ENCODE assay signal across 25 cellular contexts in the genomic region with DNA sequence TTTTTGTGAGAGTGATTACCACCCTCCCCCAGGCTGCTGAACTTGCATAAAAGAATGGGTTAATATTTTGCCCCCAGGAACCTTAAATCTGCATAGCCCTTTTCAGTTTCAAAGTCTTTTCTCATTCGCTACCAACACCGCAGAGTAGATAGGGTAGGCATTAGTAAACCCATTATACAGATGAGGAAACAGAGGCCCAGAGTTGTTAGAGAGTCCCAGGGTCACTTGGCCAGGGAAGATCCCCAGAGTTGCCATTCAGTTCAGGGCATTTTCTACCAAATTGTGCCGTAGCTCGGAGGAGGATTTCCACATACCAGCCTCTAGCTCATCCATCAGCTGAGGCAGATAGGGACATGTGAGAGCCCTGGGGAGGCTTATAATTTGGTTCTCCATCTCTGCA. TPM values are rescaled to one million over a fixed set of nuclear protein-coding genes. Genes with fewer than 3 reads are reported as not detected.
A peak's percentile ranks its signal among the peaks of the same experiment; 100 is the strongest.
DNase-seq lines count a peak whose midpoint lies in the region; ATAC-seq, FAIRE-seq and TF ChIP-seq lines count a peak whose summit lies in the region.
"Had no signal": no experiment of that assay in that cellular context is flagged by ENCODE, and none has a peak within 500 bp of the region (broad histone marks: within the 10 kb centered on the region; RNA-seq: fewer than 3 reads in every experiment).

No MANE protein-coding gene starts in this region.

- DNase-seq in HepG2 (ENCODE audit: low spot score) (no peak), right lobe of liver (no peak), chondrocyte (ENCODE audit: low spot score) (peak; percentile 2), sciatic nerve (ENCODE audit: low spot score) (peak; percentile 9), hepatic stellate cell (ENCODE audit: low spot score) (no peak), mucosa of gallbladder (ENCODE audit: low spot score) (no peak), A673 (ENCODE audit: low spot score) (no peak)
- DNase-seq: ACHN; AML-193; BE2C; CD4-positive, alpha-beta T cell; CD8-positive, alpha-beta memory T cell; DMS 273 treated with DMSO at 0.1 percent for 48 hours; DMS79; EL; GDM1; GM23248; H7; HCEC 1CT had no signal

- 82% methylated on average over 4 of the region's 4 CpGs for WGBS in HepG2 (ENCODE audit: low lambda C conversion rate)
- 94% methylated on average over 2 of the region's 4 CpGs for WGBS in right lobe of liver (ENCODE audit: insufficient coverage, low coverage, low lambda C conversion rate, missing lambda C conversion rate)

- TF ChIP-seq EP300 in HepG2 (IDR thresholded peaks at IDR 0.05; ENCODE audit: low read depth in 2 of 2, low read length in 2 of 2) (no peak), HepG2 (CRISPR knock-in tag; IDR thresholded peaks at IDR 0.05; ENCODE audit: borderline replicate concordance) (no peak)

- H3K9me3 Mint-ChIP-seq in chondrocyte (ENCODE audit: low read depth) = no peaks in the 10 kb centered on the region
- H3K9me3 Mint-ChIP-seq: CD4-positive, alpha-beta T cell; CD8-positive, alpha-beta memory T cell had no signal

- no peaks in the 10 kb centered on the region for H3K36me3 Mint-ChIP-seq in chondrocyte (ENCODE audit: low read depth)
- H3K36me3 Mint-ChIP-seq: CD14-positive monocyte; CD8-positive, alpha-beta memory T cell had no signal

- no peak overlapping the region for H3K4me2 ChIP-seq in HepG2 (ENCODE audit: low read depth, low read length)

- in situ Hi-C loops in HepG2 (cut with HindIII; ENCODE audit: extremely low pct_ligation_motif_present, low pct_unique_long_range_greater_than_20kb) = no loop called here

- H4K20me1 ChIP-seq in HepG2 (ENCODE audit: insufficient read depth, low read length) = no peaks in the 10 kb centered on the region

- H3K4me1 ChIP-seq in HepG2 (ENCODE audit: insufficient read depth, low read length) = peaks cover 87% of the 10 kb centered on the region
- H3K4me1 ChIP-seq in right lobe of liver = peaks cover 0 to 44% (median 6%) of the 10 kb centered on the region in 4 donors
- peaks cover 10% of the 10 kb centered on the region for H3K4me1 ChIP-seq in A673 (ENCODE audit: insufficient read depth, low read length, poor library complexity, severe bottlenecking)

- TF ChIP-seq CTCF in HepG2 (CRISPR knock-in tag; IDR thresholded peaks at IDR 0.05) = no peak
- TF ChIP-seq CTCF in right lobe of liver (IDR thresholded peaks at IDR 0.05) = no peak
- TF ChIP-seq CTCF in chondrocyte (IDR thresholded peaks at IDR 0.05) = no peak
- TF ChIP-seq CTCF in A673 (conservative IDR thresholded peaks at IDR 0.05; ENCODE audit: low read depth, low read length) = no peak

- H3K27me3 Mint-ChIP-seq in chondrocyte (ENCODE audit: low read depth) = no peaks in the 10 kb centered on the region
- H3K27me3 Mint-ChIP-seq: CD4-positive, alpha-beta T cell had no signal

- H3K4me3 Mint-ChIP-seq in chondrocyte (ENCODE audit: unreplicated experiment) = no peak overlapping the region
- H3K4me3 Mint-ChIP-seq: CD14-positive monocyte; CD4-positive, alpha-beta T cell; CD8-positive, alpha-beta memory T cell had no signal

- TF ChIP-seq RAD21 in HepG2 (CRISPR knock-in tag; IDR thresholded peaks at IDR 0.05) = no peak

- no peak for FAIRE-seq in HepG2 (lab: Jason Lieb, UNC)
- FAIRE-seq: D721Med, GM12878, GM19239, H1 had no signal

- ATAC-seq in HepG2 (no peak), right lobe of liver (no peak), sciatic nerve (no peak)
- ATAC-seq: GM12878 had no signal

- TF ChIP-seq POLR2A in HepG2 (IDR thresholded peaks at IDR 0.05; ENCODE audit: insufficient read depth in 1 of 2, low read depth in 2 of 2, low read length in 2 of 2) (no peak), right lobe of liver (IDR thresholded peaks at IDR 0.05) (no peak)

- no peak overlapping the region for H2AFZ ChIP-seq in HepG2 (ENCODE audit: low read length)
- H2AFZ ChIP-seq: GM23248 had no signal

- peaks cover 63% of the 10 kb centered on the region for H3K4me1 Mint-ChIP-seq in chondrocyte (ENCODE audit: low read depth)
- H3K4me1 Mint-ChIP-seq: CD8-positive, alpha-beta memory T cell had no signal

- H3K36me3 ChIP-seq in HepG2 (replicated peaks in 1 of 2; ENCODE audit: control insufficient read depth in 1 of 2, insufficient read depth in 2 of 2, low read length in 2 of 2) = no peaks in the 10 kb centered on the region
- H3K36me3 ChIP-seq in right lobe of liver = no peaks in the 10 kb centered on the region
- H3K36me3 ChIP-seq in A673 (ENCODE audit: insufficient read depth, low read length, poor library complexity, severe bottlenecking) = no peaks in the 10 kb centered on the region
- H3K36me3 ChIP-seq: BE2C; BLaER1 treated with 17β-estradiol and CSF1 and Interleukin-3, amounts not matched to agents 10 nM and 100 nM had no signal

- H3K27me3 ChIP-seq in HepG2 (ENCODE audit: control insufficient read depth in 1 of 2, insufficient read depth in 2 of 2, low read length in 2 of 2) (peaks cover 0 to 1% of the 10 kb centered on the region in 2 experiments; a peak in 1 of 5 replicates), right lobe of liver (no peaks in the 10 kb centered on the region), A673 (replicated peaks; ENCODE audit: insufficient read depth, low read depth, low read length, poor library complexity) (no peaks in the 10 kb centered on the region)
- H3K27me3 ChIP-seq: BE2C had no signal

- no peak overlapping the region for H3K27ac Mint-ChIP-seq in chondrocyte (ENCODE audit: unreplicated experiment)
- H3K27ac Mint-ChIP-seq: CD14-positive monocyte; CD4-positive, alpha-beta T cell had no signal

- BruUV-seq in HepG2 (replicated peaks; lab: Mats Ljungman, UMichigan) (no TSS peak), A673 (replicated peaks; lab: Mats Ljungman, UMichigan) (no TSS peak)

- CTCF ChIA-PET in HepG2 (lab: Yijun Ruan, JAX; ENCODE audit: low intra/inter-chr PET ratio, low total read pairs) (no interaction called here), A673 (lab: Charles Lee) (no interaction called here)

- H3K79me2 ChIP-seq in HepG2 (ENCODE audit: insufficient read depth, low read length) = no peaks in the 10 kb centered on the region

- H3K27ac ChIP-seq in HepG2 (ENCODE audit: extremely low read length, insufficient read depth, low read length) (no peak overlapping the region), right lobe of liver (no peak overlapping the region), A673 (ENCODE audit: low read depth, low read length, poor library complexity, severe bottlenecking) (no peak overlapping the region)
- H3K27ac ChIP-seq: BLaER1 treated with 17β-estradiol and CSF1 and Interleukin-3, amounts not matched to agents 10 nM and 100 nM; GM23248 had no signal

- H3K9me3 ChIP-seq in HepG2 (ENCODE audit: low read length) = no peaks in the 10 kb centered on the region
- H3K9me3 ChIP-seq in right lobe of liver = no peaks in the 10 kb centered on the region
- H3K9me3 ChIP-seq in A673 (ENCODE audit: low read depth, low read length, poor library complexity, severe bottlenecking) = no peaks in the 10 kb centered on the region
- H3K9me3 ChIP-seq: BE2C; BLaER1 treated with 17β-estradiol and CSF1 and Interleukin-3, amounts not matched to agents 10 nM and 100 nM had no signal

- no peak overlapping the region for H3K4me3 ChIP-seq in HepG2 (replicated peaks in 1 of 3; ENCODE audit: insufficient read depth in 1 of 3, low read depth in 2 of 3, low read length in 3 of 3)
- H3K4me3 ChIP-seq in right lobe of liver = no peak overlapping the region
- H3K4me3 ChIP-seq in A673 (ENCODE audit: low read depth, low read length, poor library complexity, severe bottlenecking) = no peak overlapping the region
- H3K4me3 ChIP-seq: BLaER1 treated with 17β-estradiol and CSF1 and Interleukin-3, amounts not matched to agents 10 nM and 100 nM; GM12878; GM23248 had no signal

- H3K9ac ChIP-seq in HepG2 (ENCODE audit: insufficient read depth, low read depth, low read length) = no peak overlapping the region
- H3K9ac ChIP-seq: BLaER1 treated with 17β-estradiol and CSF1 and Interleukin-3, amounts not matched to agents 10 nM and 100 nM; GM23248 had no signal

- POLR2A ChIA-PET in HepG2 (lab: Yijun Ruan, JAX) = interaction anchor here (1.5 to 2.4 kb wide), 2 partner anchors 10 to 56 kb away, joined by 5 to 6 read pairs; a partner anchor contains a TSS
- POLR2A ChIA-PET in A673 (lab: Charles Lee; ENCODE audit: low non-redundant PET) = no interaction called here

- intact Hi-C loops in HepG2 (cut with micrococcal nuclease; ENCODE audit: unreplicated experiment) = no loop called here
- intact Hi-C loops in right lobe of liver (cut with DNase I) = no loop called here
- intact Hi-C loops in sciatic nerve (cut with DNase I) = no loop called here
- intact Hi-C loops in A673 (cut with micrococcal nuclease; ENCODE audit: unreplicated experiment) = loop anchor here (5.0 kb wide), 1 partner anchor 58 kb away; a partner anchor contains a TSS

RNA-seq across cellular contexts. Expression of a gene that starts 40.5 kb away (rescaled TPM):
- total RNA-seq in HepG2 (2016; rRNA removed; fragmentation: Illumina TruSeq; extraction: Trizol) (40.8 and 57.5 TPM in 2 replicates), right lobe of liver (under 1 TPM in 5 of 6 experiments, not detected in 1; 0.22 to 0.80 (median 0.50) TPM), chondrocyte (2.3 to 4.1 TPM (median 3.2 TPM) in 3 replicates), sciatic nerve (0.49 TPM), mucosa of gallbladder (1.3 TPM), A673 (2021) (45.7 and 48.8 TPM in 2 replicates)
- total RNA-seq in HepG2 (2016; cell fraction: cytosol; rRNA removed; fragmentation: Illumina TruSeq; extraction: Trizol; ENCODE audit: low read depth) = 7.0 TPM in 2 replicates
- total RNA-seq in HepG2 (2016; cell fraction: insoluble cytoplasmic fraction; rRNA removed; fragmentation: Illumina TruSeq; extraction: Trizol) = 43.3 and 55.7 TPM in 2 replicates
- 15.1 and 15.5 TPM in 2 replicates for total RNA-seq in HepG2 (2016; cell fraction: membrane; rRNA removed; fragmentation: Illumina TruSeq; extraction: Trizol)
- 16.9 and 19.9 TPM in 2 replicates for total RNA-seq in HepG2 (2016; cell fraction: nucleus; rRNA removed; fragmentation: Illumina TruSeq; extraction: Trizol)
- 6.0 and 10.9 TPM in 2 replicates for polyA plus RNA-seq in HepG2 (2011; rRNA removed)
- polyA plus RNA-seq in HepG2 (2011; cell fraction: cytosol; rRNA removed) = 6.1 and 6.5 TPM in 2 replicates
- polyA plus RNA-seq in HepG2 (2011; cell fraction: nucleus; rRNA removed) = 4.6 TPM in 2 replicates
- 9.8 and 17.4 TPM in 2 replicates for polyA plus RNA-seq in HepG2 (2012)
- 2.6 and 2.8 TPM in 2 replicates for polyA plus RNA-seq in HepG2 (2016; cell fraction: cytosol; fragmentation: Illumina TruSeq; extraction: Trizol; ENCODE audit: low read depth)
- 41.0 and 43.9 TPM in 2 replicates for polyA plus RNA-seq in HepG2 (2016; cell fraction: insoluble cytoplasmic fraction; fragmentation: Illumina TruSeq; extraction: Trizol; ENCODE audit: low read depth)
- polyA plus RNA-seq in HepG2 (2016; cell fraction: membrane; fragmentation: Illumina TruSeq; extraction: Trizol; ENCODE audit: low read depth) = 5.1 and 5.7 TPM in 2 replicates
- 18.2 and 19.2 TPM in 2 replicates for polyA plus RNA-seq in HepG2 (2016; cell fraction: nucleus; fragmentation: Illumina TruSeq; extraction: Trizol; ENCODE audit: insufficient read depth, low read depth)
- 9.2 and 31.3 TPM in 2 replicates for polyA minus RNA-seq in HepG2 (2011; rRNA and poly(A)+ RNA removed; ENCODE audit: low replicate concordance)
- polyA minus RNA-seq in HepG2 (2011; cell fraction: cytosol; rRNA and poly(A)+ RNA removed) = 9.6 and 16.1 TPM in 2 replicates
- 10.6 and 16.0 TPM in 2 replicates for polyA minus RNA-seq in HepG2 (2011; cell fraction: nucleus; rRNA and poly(A)+ RNA removed)
- total RNA-seq: CD4-positive, alpha-beta T cell had no signal
- polyA plus RNA-seq: CD14-positive monocyte had no signal

RNA-seq across cellular contexts. Expression of a gene that starts 56.0 kb away (rescaled TPM):
- total RNA-seq in HepG2 (2016; rRNA removed; fragmentation: Illumina TruSeq; extraction: Trizol) (24.4 and 26.8 TPM in 2 replicates), right lobe of liver (10 to 100 TPM; 23.2 to 72.9 (median 48.2) TPM), chondrocyte (13.9 to 18.3 TPM (median 18.2 TPM) in 3 replicates), sciatic nerve (24.6 TPM), mucosa of gallbladder (28.1 TPM), A673 (2021) (5.1 and 12.2 TPM in 2 replicates)
- total RNA-seq in HepG2 (2016; cell fraction: cytosol; rRNA removed; fragmentation: Illumina TruSeq; extraction: Trizol; ENCODE audit: low read depth) = 3.1 and 3.8 TPM in 2 replicates
- total RNA-seq in HepG2 (2016; cell fraction: insoluble cytoplasmic fraction; rRNA removed; fragmentation: Illumina TruSeq; extraction: Trizol) = 25.5 and 28.3 TPM in 2 replicates
- total RNA-seq in HepG2 (2016; cell fraction: membrane; rRNA removed; fragmentation: Illumina TruSeq; extraction: Trizol) = 15.5 and 17.6 TPM in 2 replicates
- 49.0 and 51.0 TPM in 2 replicates for total RNA-seq in HepG2 (2016; cell fraction: nucleus; rRNA removed; fragmentation: Illumina TruSeq; extraction: Trizol)
- 5.8 and 5.9 TPM in 2 replicates for polyA plus RNA-seq in HepG2 (2011; rRNA removed)
- 3.5 and 4.9 TPM in 2 replicates for polyA plus RNA-seq in HepG2 (2011; cell fraction: cytosol; rRNA removed)
- polyA plus RNA-seq in HepG2 (2011; cell fraction: nucleus; rRNA removed) = 4.2 and 5.1 TPM in 2 replicates
- polyA plus RNA-seq in HepG2 (2012) = 18.3 and 19.9 TPM in 2 replicates
- polyA plus RNA-seq in HepG2 (2016; cell fraction: cytosol; fragmentation: Illumina TruSeq; extraction: Trizol; ENCODE audit: low read depth) = 2.5 and 2.6 TPM in 2 replicates
- 19.7 and 25.1 TPM in 2 replicates for polyA plus RNA-seq in HepG2 (2016; cell fraction: insoluble cytoplasmic fraction; fragmentation: Illumina TruSeq; extraction: Trizol; ENCODE audit: low read depth)
- polyA plus RNA-seq in HepG2 (2016; cell fraction: membrane; fragmentation: Illumina TruSeq; extraction: Trizol; ENCODE audit: low read depth) = 6.2 and 6.7 TPM in 2 replicates
- 53.6 and 54.2 TPM in 2 replicates for polyA plus RNA-seq in HepG2 (2016; cell fraction: nucleus; fragmentation: Illumina TruSeq; extraction: Trizol; ENCODE audit: insufficient read depth, low read depth)
- polyA minus RNA-seq in HepG2 (2011; rRNA and poly(A)+ RNA removed; ENCODE audit: low replicate concordance) = 9.6 and 24.6 TPM in 2 replicates
- 10.8 and 15.0 TPM in 2 replicates for polyA minus RNA-seq in HepG2 (2011; cell fraction: cytosol; rRNA and poly(A)+ RNA removed)
- polyA minus RNA-seq in HepG2 (2011; cell fraction: nucleus; rRNA and poly(A)+ RNA removed) = 14.9 and 15.0 TPM in 2 replicates

Comparison
In these comparisons a context has a peak if more than half of its experiments do, and no peak if none do; other contexts are left out.
1. DNase-seq: peak in chondrocyte (single experiment) and sciatic nerve (single experiment); none in HepG2 (single experiment), right lobe of liver (0 of 3), hepatic stellate cell (single experiment), mucosa of gallbladder (single experiment) and A673 (single experiment).